Comparison of ENCODE assay signal across 22 cellular contexts in genomic region chr4:119232286-119232685, GRCh38. TPM values are rescaled to one million over a fixed set of nuclear protein-coding genes. Genes with fewer than 3 reads are reported as not detected.
DNase-seq lines count a peak whose midpoint lies in the region; ATAC-seq, FAIRE-seq and TF ChIP-seq lines count a peak whose summit lies in the region.
"Had no signal": no experiment of that assay in that cellular context is flagged by ENCODE, and none has a peak within 500 bp of the region (broad histone marks: within the 10 kb centered on the region; RNA-seq: fewer than 3 reads in every experiment).

No MANE protein-coding gene starts in this region.

- peaks cover 23% of the 10 kb centered on the region for H4K20me1 ChIP-seq in DOHH2 (ENCODE audit: control insufficient read depth, insufficient read depth, low read depth, low read length)
- no peaks in the 10 kb centered on the region for H4K20me1 ChIP-seq in K562 (replicated peaks; ENCODE audit: control insufficient read depth, insufficient read depth, low read length)
- H4K20me1 ChIP-seq: BLaER1 treated with 17β-estradiol and CSF1 and Interleukin-3, amounts not matched to agents 10 nM and 100 nM had no signal

- H3K27ac ChIP-seq in DOHH2 (ENCODE audit: low read depth, low read length) (no peak overlapping the region), K562 (ENCODE audit: extremely low read depth, low read depth, low read length) (no peak overlapping the region)
- H3K27ac ChIP-seq: A549; BLaER1 treated with 17β-estradiol and CSF1 and Interleukin-3, amounts not matched to agents 10 nM and 100 nM; GM23248 had no signal

- H3K9ac ChIP-seq in K562 (ENCODE audit: insufficient read depth in 1 of 2, low read depth in 2 of 2, low read length in 2 of 2) = no peak overlapping the region
- H3K9ac ChIP-seq: BLaER1 treated with 17β-estradiol and CSF1 and Interleukin-3, amounts not matched to agents 10 nM and 100 nM; GM23248 had no signal

- H3K27me3 ChIP-seq in DOHH2 (ENCODE audit: control insufficient read depth, low read length) (no peaks in the 10 kb centered on the region), K562 (ENCODE audit: control insufficient read depth in 2 of 2, insufficient read depth in 2 of 2, low read length in 2 of 2) (no peaks in the 10 kb centered on the region)
- H3K27me3 ChIP-seq: BE2C; BLaER1 treated with 17β-estradiol and CSF1 and Interleukin-3, amounts not matched to agents 10 nM and 100 nM had no signal

- peaks cover 10% of the 10 kb centered on the region for H3F3A ChIP-seq in DOHH2 (ENCODE audit: control insufficient read depth, insufficient read depth)

- peak overlapping the region; percentile 48 for H3K4me2 ChIP-seq in DOHH2 (ENCODE audit: low read length)
- H3K4me2 ChIP-seq in K562 (ENCODE audit: insufficient read depth, low read length) = no peak overlapping the region
- H3K4me2 ChIP-seq: BLaER1 treated with 17β-estradiol and CSF1 and Interleukin-3, amounts not matched to agents 10 nM and 100 nM had no signal

- no peaks in the 10 kb centered on the region for H3K9me3 Mint-ChIP-seq in HFFc6
- H3K9me3 Mint-ChIP-seq: CD14-positive monocyte; CD4-positive, alpha-beta T cell; CD8-positive, alpha-beta memory T cell had no signal

- H3K9me3 ChIP-seq in DOHH2 (ENCODE audit: control insufficient read depth, insufficient read depth, low read length) = no peaks in the 10 kb centered on the region
- no peaks in the 10 kb centered on the region for H3K9me3 ChIP-seq in K562 (replicated peaks; ENCODE audit: control insufficient read depth, insufficient read depth, low read depth, low read length)
- H3K9me3 ChIP-seq: A549, BE2C had no signal

- H3K4me3 ChIP-seq in DOHH2 (ENCODE audit: low read length) (no peak overlapping the region), K562 (no peak overlapping the region)
- H3K4me3 ChIP-seq: A549; BLaER1 treated with 17β-estradiol and CSF1 and Interleukin-3, amounts not matched to agents 10 nM and 100 nM; GM23248 had no signal

- ATAC-seq in K562 = no peak
- ATAC-seq: A549 had no signal

- TF ChIP-seq EP300 in K562 (IDR thresholded peaks at IDR 0.05; ENCODE audit: low read length) = no peak

- FAIRE-seq in K562 (lab: Jason Lieb, UNC) = no peak
- FAIRE-seq: A549, GM12892, H1 had no signal

- H3K4me1 ChIP-seq in DOHH2 (ENCODE audit: control insufficient read depth, low read length) (peaks cover 58% of the 10 kb centered on the region), K562 (replicated peaks in 1 of 2; ENCODE audit: control insufficient read depth in 2 of 2, insufficient read depth in 2 of 2, low read length in 2 of 2) (peaks cover 2 to 4% of the 10 kb centered on the region in 2 experiments; a peak in 2 of 5 replicates)

- H3K36me3 Mint-ChIP-seq in HFFc6 (ENCODE audit: low read depth) = peaks cover 71% of the 10 kb centered on the region

- H3K9me2 ChIP-seq in DOHH2 (replicated peaks; ENCODE audit: control insufficient read depth, low read length) = no peaks in the 10 kb centered on the region

- POLR2A ChIA-PET in K562 (lab: Yijun Ruan, JAX) = no interaction called here

- CTCF ChIA-PET in K562 (lab: Yijun Ruan, JAX; ENCODE audit: low intra/inter-chr PET ratio) = no interaction called here

- intact Hi-C loops in K562 (cut with micrococcal nuclease) = no loop called here

- 94% methylated on average over 1 of the region's 1 CpG for WGBS in K562 (ENCODE audit: insufficient coverage, low coverage, missing lambda C conversion rate)

- no peak for TF ChIP-seq POLR2A in K562 (conservative IDR thresholded peaks at IDR 0.05)

- H3K4me3 Mint-ChIP-seq in HFFc6 = no peak overlapping the region
- H3K4me3 Mint-ChIP-seq: CD14-positive monocyte; CD4-positive, alpha-beta T cell; CD8-positive, alpha-beta memory T cell had no signal

- peaks cover 79% of the 10 kb centered on the region for H3K4me1 Mint-ChIP-seq in HFFc6 (ENCODE audit: low read depth)

- no peaks in the 10 kb centered on the region for H3K9me1 ChIP-seq in K562 (ENCODE audit: control insufficient read depth, insufficient read depth, low read length)

- H2AFZ ChIP-seq in K562 (ENCODE audit: low read depth, low read length) = no peak overlapping the region
- H2AFZ ChIP-seq: GM23248 had no signal

- TF ChIP-seq RAD21 in K562 (CRISPR knock-in tag; conservative IDR thresholded peaks at IDR 0.05 in 1 of 2, IDR thresholded peaks at IDR 0.05 in 1 of 2) = no peak

- H3K79me2 ChIP-seq in DOHH2 (ENCODE audit: control insufficient read depth, low read length) = peaks cover 100% of the 10 kb centered on the region
- peaks cover 6% of the 10 kb centered on the region; the same call in 2 of the 3 replicates for H3K79me2 ChIP-seq in K562 (ENCODE audit: control insufficient read depth, insufficient read depth, low read length)

- DNase-seq in HFFc6 (no peak), K562 (ENCODE audit: extremely low read depth in 1 of 4, low spot score in 3 of 4) (no peak), cerebellum (ENCODE audit: low spot score) (no peak), ureter (ENCODE audit: low spot score) (no peak), NCI-H1694 treated with DMSO at 0.1 percent for 48 hours (lab: John Stamatoyannopoulos, UW) (no peak)
- DNase-seq: 8988T; ACHN; AML-193; BE2C; CD4-positive, alpha-beta T cell; CD8-positive, alpha-beta memory T cell; DMS53; DMS79 treated with DMSO at 0.1 percent for 48 hours; GM23248; H7; HCEC 1CT had no signal

- no TSS peak for BruUV-seq in K562 (replicated peaks; lab: Mats Ljungman, UMichigan)

- H3K27me3 Mint-ChIP-seq in HFFc6 (ENCODE audit: insufficient read depth) = peaks cover 15% of the 10 kb centered on the region
- H3K27me3 Mint-ChIP-seq: CD4-positive, alpha-beta T cell; CD8-positive, alpha-beta memory T cell had no signal

- H3K36me3 ChIP-seq in DOHH2 (ENCODE audit: control insufficient read depth, low read length) = peaks cover 93% of the 10 kb centered on the region
- H3K36me3 ChIP-seq in K562 (ENCODE audit: control insufficient read depth, insufficient read depth, low read length) = no peaks in the 10 kb centered on the region
- H3K36me3 ChIP-seq: BE2C had no signal

- in situ Hi-C loops in K562 (cut with MboI) = no loop called here

- TF ChIP-seq CTCF in DOHH2 (IDR thresholded peaks at IDR 0.05; ENCODE audit: low read depth, low read length, poor library complexity, severe bottlenecking) (no peak), HFFc6 (IDR thresholded peaks at IDR 0.05) (no peak), K562 (IDR thresholded peaks at IDR 0.05 in 2 of 3, conservative IDR thresholded peaks at IDR 0.05 in 1 of 3; ENCODE audit: insufficient read depth in 2 of 3, low read depth in 1 of 3, low read length in 3 of 3) (no peak)

- H3K27ac Mint-ChIP-seq in HFFc6 = 0 out of 2 replicates have a peak overlapping the region, but pooled peaks have one; percentile 44
- H3K27ac Mint-ChIP-seq: CD14-positive monocyte; CD4-positive, alpha-beta T cell; CD8-positive, alpha-beta memory T cell had no signal

TF ChIP-seq in K562, 482 proteins besides CTCF, POLR2A, EP300 and RAD21:
- TF ChIP-seq ZNF316 (IDR thresholded peaks at IDR 0.05) = 0 out of 2 replicates have a peak, but pooled peaks have one; percentile 1
- TF ChIP-seq RBM25 (IDR thresholded peaks at IDR 0.05; ENCODE audit: low read depth, low read length, severe bottlenecking) = peak; percentile 22
- TF ChIP-seq PYGO2 (tag; IDR thresholded peaks at IDR 0.05) = no peak
- no peak for TF ChIP-seq ATF3 (IDR thresholded peaks at IDR 0.05)
- TF ChIP-seq ATF3 (CRISPR knock-in tag; conservative IDR thresholded peaks at IDR 0.05) = no peak
- peak; percentile 68 for TF ChIP-seq ZNF146 (CRISPR knock-in tag; IDR thresholded peaks at IDR 0.05; ENCODE audit: unreplicated experiment)
- no peak for TF ChIP-seq MECOM (CRISPR knock-in tag; IDR thresholded peaks at IDR 0.05)
- TF ChIP-seq ZNF24 (IDR thresholded peaks at IDR 0.05) = peak; percentile 66; the same call in 1 of the 2 replicates

RNA-seq across cellular contexts. Expression of gene USP53, which starts 19.8 kb away (rescaled TPM):
- 100 to 1,000 TPM; 113 to 187 (median 120) TPM for total RNA-seq in HFFc6 (2021; fragmentation: NEBNext Ultra II Directional; extraction: Animal tissue kit (Norgen Biotek cat#: 25700))
- 5.2 and 25.9 TPM in 2 replicates for total RNA-seq in K562 (2011; cell fraction: chromatin; rRNA removed; ENCODE audit: low replicate concordance)
- 2.8 and 4.7 TPM in 2 replicates for total RNA-seq in K562 (2011; cell fraction: nucleolus; rRNA removed)
- total RNA-seq in K562 (2011; cell fraction: nucleoplasm; rRNA removed) = 9.2 and 25.1 TPM in 2 replicates
- total RNA-seq in K562 (2014; rRNA removed) (7.9 and 8.1 TPM in 2 replicates), K562 (2014; rRNA removed; fragmentation: Illumina TruSeq; extraction: Trizol) (8.8 and 10.1 TPM in 2 replicates), K562 (2015; rRNA removed; fragmentation: Illumina TruSeq; extraction: Trizol) (9.3 and 9.6 TPM in 2 replicates), K562 (2021) (7.4 and 9.4 TPM in 2 replicates), cerebellum (13.8 TPM), ureter (108 TPM)
- polyA plus RNA-seq in K562 (2011; rRNA removed) (7.4 and 9.1 TPM in 2 replicates), K562 (2014; fragmentation: Illumina TruSeq; extraction: Trizol) (6.4 and 8.3 TPM in 2 replicates), K562 (2014; fragmentation: Nextera tagmentation; extraction: Ambion mirVana) (1 to 10 TPM; 2.9 TPM), K562 (2014; rRNA removed) (5.3 and 7.6 TPM in 2 replicates)
- polyA plus RNA-seq in K562 (2011; cell fraction: cytosol; rRNA removed) = 1.2 and 2.9 TPM in 2 replicates
- 5.7 and 7.6 TPM in 2 replicates for polyA plus RNA-seq in K562 (2011; cell fraction: nucleus; rRNA removed)
- 4.8 and 6.3 TPM in 2 replicates for polyA plus RNA-seq in K562 (2012)
- polyA minus RNA-seq in K562 (2011; rRNA and poly(A)+ RNA removed) = 15.8 and 20.2 TPM in 2 replicates
- polyA minus RNA-seq in K562 (2011; cell fraction: cytosol; rRNA and poly(A)+ RNA removed) = 3.1 and 6.7 TPM in 2 replicates
- polyA minus RNA-seq in K562 (2011; cell fraction: nucleus; rRNA and poly(A)+ RNA removed) = 9.4 and 15.2 TPM in 2 replicates
